Comparison of ENCODE assay signal across 9 cellular contexts in genomic region chr7:8389898-8390642, GRCh38.
DNase-seq lines count a peak whose midpoint lies in the region; ATAC-seq lines count a peak whose summit lies in the region.
"Had no signal": no experiment of that assay in that cellular context is flagged by ENCODE, and none has a peak within 500 bp of the region (broad histone marks: within the 10 kb centered on the region; RNA-seq: fewer than 3 reads in every experiment).

No MANE protein-coding gene starts in this region.

- H3K4me3 ChIP-seq in HUES48 (ENCODE audit: low read depth, low read length): peak overlapping the region; percentile 51

- H3K4me1 ChIP-seq in HUES48 (ENCODE audit: control insufficient read depth, insufficient read depth, low read length): peaks cover 25% of the 10 kb centered on the region

- ATAC-seq in HG03135 (IDR thresholded peaks at IDR 0.05; ENCODE audit: unreplicated experiment) (no peak), HG03108 (IDR thresholded peaks at IDR 0.05; ENCODE audit: unreplicated experiment) (no peak)
- ATAC-seq: CD8-positive, alpha-beta T cell had no signal

- DNase-seq in ACHN: peak; percentile 41
- DNase-seq in amygdala (lab: John Stamatoyannopoulos, UW): peak in 50 of 56 donors; percentile 5 to 88 (median 60)
- peak; percentile 50 for DNase-seq in kidney tubule cell (ENCODE audit: low spot score)
- DNase-seq in NK-92 (lab: John Stamatoyannopoulos, UW; ENCODE audit: unreplicated experiment): no peak
- no peak for DNase-seq in stimulated activated CD4-positive, alpha-beta T cell treated with anti-CD3 and anti-CD28 coated beads, Interleukin-4, amount 100 ng/mL, for 4 hours
- DNase-seq: CD8-positive, alpha-beta T cell had no signal

- H3K9ac ChIP-seq in HUES48 (ENCODE audit: low read depth, low read length): no peak overlapping the region

- in situ Hi-C loops in ACHN (cut with HindIII; ENCODE audit: low pct_ligation_motif_present, low pct_unique_long_range_greater_than_20kb, low sequenced_read_pairs): no loop called here

- peak overlapping the region; percentile 22 for H3K27ac ChIP-seq in HUES48 (ENCODE audit: low read depth, low read length)

- no peaks in the 10 kb centered on the region for H3K36me3 ChIP-seq in HUES48 (ENCODE audit: control insufficient read depth, insufficient read depth, low read length)

- H3K27me3 ChIP-seq in HUES48 (ENCODE audit: control insufficient read depth, insufficient read depth, low read length): no peaks in the 10 kb centered on the region

- H3K9me3 ChIP-seq in HUES48 (ENCODE audit: control insufficient read depth, insufficient read depth, low read length): no peaks in the 10 kb centered on the region

Comparison
In these comparisons a context has a peak if more than half of its experiments do, and no peak if none do; other contexts are left out.
1. DNase-seq: peak in ACHN (single experiment), amygdala (50 of 56) and kidney tubule cell (single experiment); none in NK-92 (single experiment) and stimulated activated CD4-positive, alpha-beta T cell treated with anti-CD3 and anti-CD28 coated beads, Interleukin-4, amount 100 ng/mL, for 4 hours (0 of 2).